In the genomic region with DNA sequence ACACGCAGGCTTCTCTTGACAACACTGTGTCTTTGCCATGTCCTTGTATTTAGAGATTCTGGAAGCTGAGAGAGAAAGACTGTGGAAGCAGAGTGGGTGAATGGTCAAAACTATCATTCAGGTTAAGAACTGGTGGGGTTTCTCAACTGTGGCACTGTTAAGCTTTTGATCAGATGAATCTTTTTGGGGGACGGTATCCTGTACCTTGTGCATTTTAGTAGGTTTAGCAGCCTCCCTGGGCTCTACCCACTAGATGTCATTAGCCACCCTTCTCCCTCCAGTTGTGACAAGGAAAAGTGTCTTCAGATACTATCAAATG, we compare ENCODE assay signal across 19 cellular contexts.
"Had no signal": no experiment of that assay in that cellular context is flagged by ENCODE, and none has a peak within 500 bp of the region (broad histone marks: within the 10 kb centered on the region; RNA-seq: fewer than 3 reads in every experiment).

No MANE protein-coding gene starts in this region.

- ATAC-seq: foreskin keratinocyte; heart right ventricle; naive thymus-derived CD4-positive, alpha-beta T cell; psoas muscle had no signal

- H3K36me3 ChIP-seq: colonic mucosa, thoracic aorta, transverse colon had no signal

- FAIRE-seq: keratinocyte, small intestine had no signal

- H3K27me3 ChIP-seq: colonic mucosa, esophagus squamous epithelium, foreskin keratinocyte, heart right ventricle, stomach, transverse colon had no signal

- H3K4me3 ChIP-seq: colonic mucosa, esophagus squamous epithelium, heart right ventricle, psoas muscle, stomach, thoracic aorta, transverse colon had no signal

- H3K27ac ChIP-seq: colonic mucosa, esophagus squamous epithelium, foreskin keratinocyte, psoas muscle, thoracic aorta had no signal

- H3K9me3 ChIP-seq: colonic mucosa, esophagus squamous epithelium, heart right ventricle, psoas muscle, stomach, thoracic aorta, transverse colon had no signal

- DNase-seq: colonic mucosa; dermis blood vessel endothelial cell; esophagus squamous epithelium; foreskin keratinocyte; heart right ventricle; immature natural killer cell; left colon; naive thymus-derived CD4-positive, alpha-beta T cell; nephron progenitor cell; psoas muscle; retina; stimulated activated CD4-positive, alpha-beta T cell treated with anti-CD3 and anti-CD28 coated beads, Interleukin-12 subunit alpha, Interleukin-12 subunit beta, amount 100 ng/mL, for 4 hours; stimulated activated naive CD4-positive, alpha-beta T cell; stomach; substantia nigra; transverse colon had no signal
